Comparison of ENCODE assay signal across 11 cellular contexts in genomic region chr20:36852187-36852586, GRCh38. TPM values are rescaled to one million over a fixed set of nuclear protein-coding genes. Genes with fewer than 3 reads are reported as not detected.
A peak's percentile ranks its signal among the peaks of the same experiment; 100 is the strongest.
DNase-seq lines count a peak whose midpoint lies in the region; ATAC-seq, FAIRE-seq and TF ChIP-seq lines count a peak whose summit lies in the region.
"Had no signal": no experiment of that assay in that cellular context is flagged by ENCODE, and none has a peak within 500 bp of the region (broad histone marks: within the 10 kb centered on the region; RNA-seq: fewer than 3 reads in every experiment).

No MANE protein-coding gene starts in this region.

- H3K9me3 ChIP-seq in adrenal gland (replicated peaks in 1 of 3) (no peaks in the 10 kb centered on the region), kidney (ENCODE audit: control insufficient read depth in 1 of 2, low read length in 2 of 2) (no peaks in the 10 kb centered on the region)

- no peak for TF ChIP-seq CTCF in GM13977 (IDR thresholded peaks at IDR 0.05; ENCODE audit: extremely low read depth, insufficient read depth, missing control alignments)
- no peak for TF ChIP-seq CTCF in adrenal gland (IDR thresholded peaks at IDR 0.05)
- TF ChIP-seq CTCF in kidney (IDR thresholded peaks at IDR 0.05; ENCODE audit: borderline replicate concordance, extremely low read depth, insufficient read depth) = no peak

- H3K4me1 ChIP-seq in adrenal gland (replicated peaks in 1 of 2) (peaks cover 71 to 87% of the 10 kb centered on the region in 2 donors), kidney (ENCODE audit: control insufficient read depth in 1 of 2, insufficient read depth in 1 of 2, low read depth in 1 of 2, low read length in 2 of 2) (peaks cover 7 to 32% of the 10 kb centered on the region in 2 donors)

- peak overlapping the region; percentile 52 to 87 (median 79) for H3K27ac ChIP-seq in adrenal gland
- no peak overlapping the region for H3K27ac ChIP-seq in kidney (ENCODE audit: low read depth in 2 of 2, low read length in 2 of 2)

- peak in 1 of 2 donors; percentile 26 for TF ChIP-seq POLR2A in adrenal gland (IDR thresholded peaks at IDR 0.05)

- no peak overlapping the region for H3K9ac ChIP-seq in kidney (ENCODE audit: low read length in 2 of 2)

- DNase-seq in GM13977 (ENCODE audit: low spot score) = peak; percentile 76
- DNase-seq in adrenal gland = peak in 3 of 7 donors; percentile 67 to 70 (median 67)
- peak; percentile 79 for DNase-seq in kidney
- no peak for DNase-seq in stimulated activated naive B cell treated with anti-CD40 and anti-IgM and Interleukin-4, amounts not matched to agents 10 μg/mL and 1 μg/mL and 100 μg/mL, for 72 hours
- DNase-seq in NCI-H1436 (lab: John Stamatoyannopoulos, UW) = no peak
- DNase-seq in activated CD4-positive, alpha-beta T cell treated with anti-CD3 and anti-CD28 coated beads for 48 hours = no peak
- no peak for DNase-seq in NCI-H226
- DNase-seq: activated naive CD8-positive, alpha-beta T cell treated with anti-CD3 and anti-CD28 coated beads, Interleukin-2, amount 10 ng/mL, durations not matched to agents 7 days and 5 days; COR-L47; stimulated activated naive CD4-positive, alpha-beta T cell treated with Interleukin-2 at 50 U/mL for 16 hours had no signal

- WGBS in adrenal gland, 4 donors = 6 to 31% (median 24%) methylated on average over 2 to 12 of the region's 12 CpGs

- FAIRE-seq in kidney (lab: Jason Lieb, UNC) = no peak

- no peak overlapping the region for H3K4me3 Mint-ChIP-seq in stimulated activated naive B cell treated with anti-CD40 and anti-IgM and Interleukin-4, amounts not matched to agents 10 μg/mL and 1 μg/mL and 100 μg/mL, for 72 hours
- H3K4me3 Mint-ChIP-seq: activated naive CD8-positive, alpha-beta T cell treated with anti-CD3 and anti-CD28 coated beads, Interleukin-2, amount 10 ng/mL, durations not matched to agents 7 days and 5 days had no signal

- no peaks in the 10 kb centered on the region for H3K9me3 Mint-ChIP-seq in stimulated activated naive B cell treated with anti-CD40 and anti-IgM and Interleukin-4, amounts not matched to agents 10 μg/mL and 1 μg/mL and 100 μg/mL, for 72 hours
- H3K9me3 Mint-ChIP-seq: activated naive CD8-positive, alpha-beta T cell treated with anti-CD3 and anti-CD28 coated beads, Interleukin-2, amount 10 ng/mL, durations not matched to agents 7 days and 5 days had no signal

- in situ Hi-C loops in GM13977 (cut with MboI; ENCODE audit: low pct_unique_long_range_greater_than_20kb, low sequenced_read_pairs, unreplicated experiment) = no loop called here

- H3K4me1 Mint-ChIP-seq in stimulated activated naive B cell treated with anti-CD40 and anti-IgM and Interleukin-4, amounts not matched to agents 10 μg/mL and 1 μg/mL and 100 μg/mL, for 72 hours = peaks cover 47 to 73% of the 10 kb centered on the region in 2 donors

- no peaks in the 10 kb centered on the region for H3K27me3 Mint-ChIP-seq in stimulated activated naive B cell treated with anti-CD40 and anti-IgM and Interleukin-4, amounts not matched to agents 10 μg/mL and 1 μg/mL and 100 μg/mL, for 72 hours
- H3K27me3 Mint-ChIP-seq: activated naive CD8-positive, alpha-beta T cell treated with anti-CD3 and anti-CD28 coated beads, Interleukin-2, amount 10 ng/mL, durations not matched to agents 7 days and 5 days had no signal

- H3K36me3 ChIP-seq in adrenal gland (replicated peaks in 1 of 2) = no peaks in the 10 kb centered on the region
- H3K36me3 ChIP-seq in kidney (ENCODE audit: control insufficient read depth in 1 of 2, insufficient read depth in 2 of 2, low read length in 2 of 2) = no peaks in the 10 kb centered on the region

- H3K27me3 ChIP-seq in adrenal gland = no peaks in the 10 kb centered on the region

- intact Hi-C loops in adrenal gland (cut with DNase I) (no loop called here), kidney (cut with DNase I) (no loop called here)

- peaks cover 5 to 30% of the 10 kb centered on the region in 2 donors for H3K36me3 Mint-ChIP-seq in stimulated activated naive B cell treated with anti-CD40 and anti-IgM and Interleukin-4, amounts not matched to agents 10 μg/mL and 1 μg/mL and 100 μg/mL, for 72 hours
- H3K36me3 Mint-ChIP-seq: activated naive CD8-positive, alpha-beta T cell treated with anti-CD3 and anti-CD28 coated beads, Interleukin-2, amount 10 ng/mL, durations not matched to agents 7 days and 5 days had no signal

- peak overlapping the region; percentile 63 for H3K27ac Mint-ChIP-seq in stimulated activated naive B cell treated with anti-CD40 and anti-IgM and Interleukin-4, amounts not matched to agents 10 μg/mL and 1 μg/mL and 100 μg/mL, for 72 hours
- H3K27ac Mint-ChIP-seq: activated naive CD8-positive, alpha-beta T cell treated with anti-CD3 and anti-CD28 coated beads, Interleukin-2, amount 10 ng/mL, durations not matched to agents 7 days and 5 days had no signal

- ATAC-seq in stimulated activated naive B cell treated with anti-CD40 and anti-IgM and Interleukin-4, amounts not matched to agents 10 μg/mL and 1 μg/mL and 100 μg/mL, for 72 hours (replicated peaks) = no peak
- no peak for ATAC-seq in GM21528 (IDR thresholded peaks at IDR 0.05; ENCODE audit: low FRiP score, unreplicated experiment)

- H3K4me3 ChIP-seq in adrenal gland = no peak overlapping the region
- H3K4me3 ChIP-seq in kidney (ENCODE audit: low read length in 2 of 2) = no peak overlapping the region

RNA-seq across cellular contexts. Expression of gene TLDC2, which starts 23.8 kb away (rescaled TPM):
- total RNA-seq in adrenal gland = under 1 TPM in 1 of 8 donors, not detected in 7; 0.29 TPM
- under 1 TPM in 2 of 3 donors, not detected in 1; 0.10 to 0.22 TPM for polyA plus RNA-seq in adrenal gland
- 2.3 TPM for total RNA-seq in kidney
- 8.5 TPM for polyA plus RNA-seq in kidney (ENCODE audit: insufficient read depth, low read depth, low replicate concordance)
- total RNA-seq: activated naive CD8-positive, alpha-beta T cell treated with anti-CD3 and anti-CD28 coated beads, Interleukin-2, amount 10 ng/mL, durations not matched to agents 7 days and 5 days had no signal

Comparison
In these comparisons a context has a peak if more than half of its experiments do, and no peak if none do; other contexts are left out.
1. DNase-seq: peak in GM13977 (single experiment) and kidney (single experiment); none in stimulated activated naive B cell treated with anti-CD40 and anti-IgM and Interleukin-4, amounts not matched to agents 10 μg/mL and 1 μg/mL and 100 μg/mL, for 72 hours (single experiment), NCI-H1436 (single experiment), activated CD4-positive, alpha-beta T cell treated with anti-CD3 and anti-CD28 coated beads for 48 hours (single experiment) and NCI-H226 (single experiment).
2. H3K27ac ChIP-seq: peak in adrenal gland (5 of 5); none in kidney (0 of 2).